Comparison of ENCODE assay signal across 8 cellular contexts in the genomic region with DNA sequence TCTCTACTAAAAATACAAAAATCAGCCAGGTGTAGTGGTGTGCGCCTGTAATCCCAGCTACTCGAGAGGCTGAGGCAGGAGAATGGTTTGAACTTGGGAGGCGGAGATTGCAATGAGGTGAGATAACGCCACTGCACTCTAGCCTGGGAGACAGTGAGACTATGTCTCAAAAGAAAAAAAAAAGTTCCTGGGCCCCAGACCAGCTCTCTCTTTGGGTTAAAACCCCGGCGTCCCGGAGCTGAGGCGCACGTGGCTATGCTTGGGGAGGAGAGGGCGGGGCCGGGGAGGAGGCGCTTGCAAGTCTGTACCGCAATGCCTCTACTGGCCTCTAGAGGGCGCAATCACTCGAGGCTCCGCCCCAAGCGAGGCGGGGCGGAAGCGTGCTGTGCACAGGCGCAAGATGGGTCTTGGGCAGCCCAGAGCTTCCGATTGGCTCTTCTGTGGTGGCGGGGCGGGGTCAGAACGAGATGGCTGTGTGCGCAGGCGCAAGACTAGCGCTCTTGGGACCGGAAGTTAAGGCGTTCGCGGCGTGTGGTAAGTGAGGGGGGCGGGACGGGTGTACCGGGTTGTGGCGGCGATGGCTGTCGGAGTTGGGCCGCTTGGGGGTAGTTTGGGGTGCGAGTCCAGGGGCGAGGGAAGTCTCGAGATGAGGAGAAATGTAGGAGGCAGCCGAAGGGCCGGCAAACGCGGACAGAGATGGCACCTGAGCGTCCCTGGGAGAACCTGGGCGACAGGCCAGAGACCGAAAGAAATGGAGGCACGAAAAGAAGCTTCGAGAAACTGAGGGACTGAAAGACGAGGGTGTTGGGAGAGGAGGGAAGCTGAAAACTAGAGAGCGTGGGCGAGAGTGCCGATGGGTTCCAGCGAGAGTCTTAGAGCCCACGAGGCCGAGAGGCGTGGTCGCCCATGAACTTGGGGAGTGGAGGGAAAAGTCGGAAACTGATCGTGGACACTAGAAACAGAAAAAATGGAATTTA. TPM values are rescaled to one million over a fixed set of nuclear protein-coding genes. Genes with fewer than 3 reads are reported as not detected.
DNase-seq lines count a peak whose midpoint lies in the region; ATAC-seq and TF ChIP-seq lines count a peak whose summit lies in the region.

A gene with protein sequence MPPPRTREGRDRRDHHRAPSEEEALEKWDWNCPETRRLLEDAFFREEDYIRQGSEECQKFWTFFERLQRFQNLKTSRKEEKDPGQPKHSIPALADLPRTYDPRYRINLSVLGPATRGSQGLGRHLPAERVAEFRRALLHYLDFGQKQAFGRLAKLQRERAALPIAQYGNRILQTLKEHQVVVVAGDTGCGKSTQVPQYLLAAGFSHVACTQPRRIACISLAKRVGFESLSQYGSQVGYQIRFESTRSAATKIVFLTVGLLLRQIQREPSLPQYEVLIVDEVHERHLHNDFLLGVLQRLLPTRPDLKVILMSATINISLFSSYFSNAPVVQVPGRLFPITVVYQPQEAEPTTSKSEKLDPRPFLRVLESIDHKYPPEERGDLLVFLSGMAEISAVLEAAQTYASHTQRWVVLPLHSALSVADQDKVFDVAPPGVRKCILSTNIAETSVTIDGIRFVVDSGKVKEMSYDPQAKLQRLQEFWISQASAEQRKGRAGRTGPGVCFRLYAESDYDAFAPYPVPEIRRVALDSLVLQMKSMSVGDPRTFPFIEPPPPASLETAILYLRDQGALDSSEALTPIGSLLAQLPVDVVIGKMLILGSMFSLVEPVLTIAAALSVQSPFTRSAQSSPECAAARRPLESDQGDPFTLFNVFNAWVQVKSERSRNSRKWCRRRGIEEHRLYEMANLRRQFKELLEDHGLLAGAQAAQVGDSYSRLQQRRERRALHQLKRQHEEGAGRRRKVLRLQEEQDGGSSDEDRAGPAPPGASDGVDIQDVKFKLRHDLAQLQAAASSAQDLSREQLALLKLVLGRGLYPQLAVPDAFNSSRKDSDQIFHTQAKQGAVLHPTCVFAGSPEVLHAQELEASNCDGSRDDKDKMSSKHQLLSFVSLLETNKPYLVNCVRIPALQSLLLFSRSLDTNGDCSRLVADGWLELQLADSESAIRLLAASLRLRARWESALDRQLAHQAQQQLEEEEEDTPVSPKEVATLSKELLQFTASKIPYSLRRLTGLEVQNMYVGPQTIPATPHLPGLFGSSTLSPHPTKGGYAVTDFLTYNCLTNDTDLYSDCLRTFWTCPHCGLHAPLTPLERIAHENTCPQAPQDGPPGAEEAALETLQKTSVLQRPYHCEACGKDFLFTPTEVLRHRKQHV (plus strand): TSS at position 497 of the 977 bp plus-strand sequence. CDS start 3,716 bp downstream, outside the sequence.

- POLR2A ChIA-PET in activated CD4-positive, alpha-beta T cell treated with anti-CD3 and anti-CD28 coated beads, Interleukin-2, amount 10 ng/mL, durations not matched to agents 7 days and 5 days (lab: Charles Lee): interaction anchor here (0.6 to 0.7 kb wide), 3 partner anchors 9 to 261 kb away, joined by 3 to 6 read pairs (median 4); no protein-coding TSS in a partner anchor

- peak within 1 kb of the TSS; percentile 87 for H3K4me3 Mint-ChIP-seq in activated CD4-positive, alpha-beta T cell treated with anti-CD3 and anti-CD28 coated beads, Interleukin-2, amount 10 ng/mL, durations not matched to agents 7 days and 5 days

- DNase-seq in NCI-H69 (lab: John Stamatoyannopoulos, UW) (peak; percentile 99), cortex of kidney (lab: John Stamatoyannopoulos, UW) (peak; percentile 77), left kidney (ENCODE audit: low read depth, low spot score) (peak; percentile 99)
- DNase-seq in activated CD4-positive, alpha-beta T cell treated with anti-CD3 and anti-CD28 coated beads, Interleukin-2, amount 10 ng/mL, durations not matched to agents 7 days and 5 days: peak; percentile 99
- peak; percentile 99 for DNase-seq in stimulated activated CD4-positive, alpha-beta T cell treated with anti-CD3 and anti-CD28 coated beads, Interleukin-2, amount 100 ng/mL, for 24 hours

- peak within 1 kb of the TSS; percentile 82 for H3K27ac ChIP-seq in C4-2B

- H3K36me3 Mint-ChIP-seq in activated CD4-positive, alpha-beta T cell treated with anti-CD3 and anti-CD28 coated beads, Interleukin-2, amount 10 ng/mL, durations not matched to agents 7 days and 5 days (ENCODE audit: low read depth): peaks cover 12% of the 10 kb centered on the region

- peak within 1 kb of the TSS; percentile 84 for H3K27ac Mint-ChIP-seq in activated CD4-positive, alpha-beta T cell treated with anti-CD3 and anti-CD28 coated beads, Interleukin-2, amount 10 ng/mL, durations not matched to agents 7 days and 5 days

- H3K27me3 Mint-ChIP-seq in activated CD4-positive, alpha-beta T cell treated with anti-CD3 and anti-CD28 coated beads, Interleukin-2, amount 10 ng/mL, durations not matched to agents 7 days and 5 days: no peaks in the 10 kb centered on the region

- peaks cover 31% of the 10 kb centered on the region for H3K4me1 Mint-ChIP-seq in activated CD4-positive, alpha-beta T cell treated with anti-CD3 and anti-CD28 coated beads, Interleukin-2, amount 10 ng/mL, durations not matched to agents 7 days and 5 days

- CTCF ChIA-PET in activated CD4-positive, alpha-beta T cell treated with anti-CD3 and anti-CD28 coated beads, Interleukin-2, amount 10 ng/mL, durations not matched to agents 7 days and 5 days (lab: Charles Lee): interaction anchor here (0.6 to 2.1 kb wide), 37 partner anchors 11 to 751 kb away, joined by 3 to 27 read pairs (median 4); a partner anchor contains a TSS

- peak; percentile 93 for ATAC-seq in GM19328 (IDR thresholded peaks at IDR 0.05; ENCODE audit: unreplicated experiment)
- peak; percentile 93 for ATAC-seq in HG03520 (IDR thresholded peaks at IDR 0.05; ENCODE audit: unreplicated experiment)

- peak; percentile 90 for TF ChIP-seq CTCF in C4-2B (conservative IDR thresholded peaks at IDR 0.05)

- H3K9me3 Mint-ChIP-seq in activated CD4-positive, alpha-beta T cell treated with anti-CD3 and anti-CD28 coated beads, Interleukin-2, amount 10 ng/mL, durations not matched to agents 7 days and 5 days: no peaks in the 10 kb centered on the region

RNA-seq across cellular contexts. Expression of the gene that starts here (rescaled TPM):
- total RNA-seq in activated CD4-positive, alpha-beta T cell treated with anti-CD3 and anti-CD28 coated beads, Interleukin-2, amount 10 ng/mL, durations not matched to agents 7 days and 5 days: 10 to 100 TPM; 13.0 TPM

Comparison
In these comparisons a context has a peak if more than half of its experiments do, and no peak if none do; other contexts are left out.
1. Peak in every context shown above with its lines: DNase-seq, ATAC-seq and H3K27ac ChIP-seq.